Comparison of ENCODE assay signal across 8 cellular contexts in the genomic region with DNA sequence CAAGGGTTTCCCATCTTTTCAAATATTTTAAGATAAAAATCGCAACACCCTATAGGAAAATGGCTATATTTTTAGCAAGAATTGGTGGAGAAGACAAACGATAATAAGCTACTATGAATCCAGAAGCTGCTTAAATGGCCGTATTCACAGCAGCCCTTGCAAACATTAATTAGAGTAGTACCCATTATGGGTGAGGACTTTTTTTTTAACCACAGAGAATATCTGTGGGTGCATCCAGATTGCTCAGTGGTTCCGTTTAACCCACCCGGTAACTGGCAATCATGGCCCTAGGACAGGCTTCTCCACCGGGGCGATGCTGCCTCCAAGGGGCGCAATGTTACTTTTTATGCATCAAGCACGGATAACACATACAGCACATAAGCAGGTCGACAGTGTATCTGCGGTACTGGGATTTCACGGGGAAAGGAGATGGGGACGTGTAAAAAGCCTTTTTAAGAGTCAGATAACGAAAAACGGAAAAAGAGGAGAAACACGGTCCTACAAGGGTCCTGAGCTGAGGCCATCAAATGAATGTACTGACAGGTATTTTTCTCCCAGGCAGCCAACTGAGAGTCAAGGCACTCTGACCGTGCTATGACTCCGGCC. TPM values are rescaled to one million over a fixed set of nuclear protein-coding genes. Genes with fewer than 3 reads are reported as not detected.
DNase-seq lines count a peak whose midpoint lies in the region; ATAC-seq and TF ChIP-seq lines count a peak whose summit lies in the region.

No MANE protein-coding gene starts in this region.

- H3K36me3 Mint-ChIP-seq in CD8-positive, alpha-beta memory T cell: no peaks in the 10 kb centered on the region
- peaks cover 2% of the 10 kb centered on the region for H3K36me3 Mint-ChIP-seq in T-helper 1 cell treated with Interleukin-12 subunit alpha and Interleukin-12 subunit beta and Interleukin-4 antibody, amounts not matched to agents 30 μg/mL and 1 μg/mL, for 36 hours (ENCODE audit: low read depth)

- peak overlapping the region in 3 of 8 donors; percentile 40 to 48 (median 44) for H3K27ac Mint-ChIP-seq in CD8-positive, alpha-beta memory T cell
- H3K27ac Mint-ChIP-seq in T-helper 1 cell treated with Interleukin-12 subunit alpha and Interleukin-12 subunit beta and Interleukin-4 antibody, amounts not matched to agents 30 μg/mL and 1 μg/mL, for 36 hours: no peak overlapping the region

- POLR2A ChIA-PET in CD8-positive, alpha-beta memory T cell (lab: Charles Lee): no interaction called here
- POLR2A ChIA-PET in HEK293T (lab: Yijun Ruan, JAX): interaction anchor here (0.9 to 1.4 kb wide), 2 partner anchors 80 to 92 kb away, joined by 3 to 5 read pairs; no protein-coding TSS in a partner anchor

- no peak overlapping the region for H3K9ac ChIP-seq in endocrine pancreas (ENCODE audit: control insufficient read depth, insufficient read depth, low read length)

- peak overlapping the region; percentile 78 to 87 (median 83) for H3K4me3 Mint-ChIP-seq in CD8-positive, alpha-beta memory T cell
- H3K4me3 Mint-ChIP-seq in T-helper 1 cell treated with Interleukin-12 subunit alpha and Interleukin-12 subunit beta and Interleukin-4 antibody, amounts not matched to agents 30 μg/mL and 1 μg/mL, for 36 hours: peak overlapping the region; percentile 82

- H3K36me3 ChIP-seq in CD8-positive, alpha-beta memory T cell (ENCODE audit: insufficient read depth, low read length): no peaks in the 10 kb centered on the region
- H3K36me3 ChIP-seq in endocrine pancreas (ENCODE audit: control insufficient read depth, insufficient read depth, low read length) (no peaks in the 10 kb centered on the region), muscle layer of duodenum (ENCODE audit: control insufficient read depth in 1 of 2, insufficient read depth in 2 of 2, low read length in 2 of 2) (no peaks in the 10 kb centered on the region), vagina (no peaks in the 10 kb centered on the region)

- no peak for TF ChIP-seq POLR2A in vagina (IDR thresholded peaks at IDR 0.05)

- DNase-seq in CD8-positive, alpha-beta memory T cell: no peak
- DNase-seq in HEK293T (ENCODE audit: extremely low spot score): peak; percentile 42
- no peak for DNase-seq in vagina (ENCODE audit: extremely low spot score in 2 of 2)
- no peak for DNase-seq in NCI-H2107 (lab: John Stamatoyannopoulos, UW)

- peaks cover 19% of the 10 kb centered on the region for H3K4me1 ChIP-seq in CD8-positive, alpha-beta memory T cell (ENCODE audit: insufficient read depth, low read length)
- H3K4me1 ChIP-seq in endocrine pancreas (ENCODE audit: control insufficient read depth, insufficient read depth, low read length) (peaks cover 7% of the 10 kb centered on the region), muscle layer of duodenum (ENCODE audit: control insufficient read depth in 1 of 2, insufficient read depth in 2 of 2, low read length in 2 of 2) (peaks cover 13 to 22% of the 10 kb centered on the region in 2 donors), vagina (peaks cover 17% of the 10 kb centered on the region)

- H3K4me1 Mint-ChIP-seq in CD8-positive, alpha-beta memory T cell: peaks cover 17 to 29% (median 27%) of the 10 kb centered on the region in 3 donors
- H3K4me1 Mint-ChIP-seq in T-helper 1 cell treated with Interleukin-12 subunit alpha and Interleukin-12 subunit beta and Interleukin-4 antibody, amounts not matched to agents 30 μg/mL and 1 μg/mL, for 36 hours (ENCODE audit: low read depth): peaks cover 15% of the 10 kb centered on the region

- CTCF ChIA-PET in CD8-positive, alpha-beta memory T cell (lab: Charles Lee): interaction anchor here (0.6 to 2.5 kb wide), 8 partner anchors 8 to 80 kb away, joined by 3 to 21 read pairs (median 3); no protein-coding TSS in a partner anchor
- CTCF ChIA-PET in HEK293T (lab: Yijun Ruan, JAX): interaction anchor here (0.6 to 7.2 kb wide), 8 partner anchors 11 to 417 kb away, joined by 3 to 132 read pairs (median 4); no protein-coding TSS in a partner anchor

- no peak for TF ChIP-seq CTCF in vagina (IDR thresholded peaks at IDR 0.05)

- H3K27me3 ChIP-seq in CD8-positive, alpha-beta memory T cell (ENCODE audit: insufficient read depth, low read length, poor library complexity, severe bottlenecking): peaks cover 23% of the 10 kb centered on the region
- H3K27me3 ChIP-seq in endocrine pancreas (ENCODE audit: control insufficient read depth, insufficient read depth, low read length) (no peaks in the 10 kb centered on the region), muscle layer of duodenum (ENCODE audit: low read depth, low read length) (peaks cover 14% of the 10 kb centered on the region), vagina (no peaks in the 10 kb centered on the region)

- peak overlapping the region; percentile 8 for H3K4me3 ChIP-seq in CD8-positive, alpha-beta memory T cell (ENCODE audit: low read length)
- peak overlapping the region; percentile 72 for H3K4me3 ChIP-seq in endocrine pancreas (ENCODE audit: control insufficient read depth, insufficient read depth, low read length)
- H3K4me3 ChIP-seq in muscle layer of duodenum (ENCODE audit: low read depth in 1 of 2, low read length in 2 of 2): peak overlapping the region; percentile 61 to 69
- H3K4me3 ChIP-seq in vagina: peak overlapping the region; percentile 54 to 60

- no peak for ATAC-seq in GM21576 (IDR thresholded peaks at IDR 0.05; ENCODE audit: unreplicated experiment)

- H3K9me3 Mint-ChIP-seq in CD8-positive, alpha-beta memory T cell: no peaks in the 10 kb centered on the region
- H3K9me3 Mint-ChIP-seq in T-helper 1 cell treated with Interleukin-12 subunit alpha and Interleukin-12 subunit beta and Interleukin-4 antibody, amounts not matched to agents 30 μg/mL and 1 μg/mL, for 36 hours: no peaks in the 10 kb centered on the region

- no peaks in the 10 kb centered on the region for H3K9me3 ChIP-seq in CD8-positive, alpha-beta memory T cell (ENCODE audit: low read length)
- H3K9me3 ChIP-seq in endocrine pancreas (ENCODE audit: control insufficient read depth, low read length) (no peaks in the 10 kb centered on the region), muscle layer of duodenum (ENCODE audit: control insufficient read depth in 1 of 2, low read length in 2 of 2) (no peaks in the 10 kb centered on the region), vagina (no peaks in the 10 kb centered on the region)

- H3K27ac ChIP-seq in CD8-positive, alpha-beta memory T cell (ENCODE audit: low read depth, low read length): no peak overlapping the region
- H3K27ac ChIP-seq in muscle layer of duodenum (ENCODE audit: low read length): no peak overlapping the region
- no peak overlapping the region for H3K27ac ChIP-seq in vagina

- peaks cover 53 to 76% of the 10 kb centered on the region in 2 donors for H3K27me3 Mint-ChIP-seq in CD8-positive, alpha-beta memory T cell
- peaks cover 69% of the 10 kb centered on the region for H3K27me3 Mint-ChIP-seq in T-helper 1 cell treated with Interleukin-12 subunit alpha and Interleukin-12 subunit beta and Interleukin-4 antibody, amounts not matched to agents 30 μg/mL and 1 μg/mL, for 36 hours (ENCODE audit: low read depth)

- intact Hi-C loops in vagina (cut with DNase I): no loop called here

TF ChIP-seq in HEK293T, 16 proteins besides CTCF, POLR2A, EP300 and RAD21:
- TF ChIP-seq ZNF384 (IDR thresholded peaks at IDR 0.05) (no peak), FOXM1 (IDR thresholded peaks at IDR 0.05; ENCODE audit: borderline replicate concordance) (no peak; the same call in 1 of the 2 replicates), NFRKB (IDR thresholded peaks at IDR 0.05) (no peak), TARDBP (IDR thresholded peaks at IDR 0.05) (no peak), SUZ12 (IDR thresholded peaks at IDR 0.05) (no peak), ARNT (IDR thresholded peaks at IDR 0.05) (no peak), HDGF (IDR thresholded peaks at IDR 0.05; ENCODE audit: borderline replicate concordance) (no peak), FOXK2 (IDR thresholded peaks at IDR 0.05) (no peak)
- TF ChIP-seq, protein P1, sequence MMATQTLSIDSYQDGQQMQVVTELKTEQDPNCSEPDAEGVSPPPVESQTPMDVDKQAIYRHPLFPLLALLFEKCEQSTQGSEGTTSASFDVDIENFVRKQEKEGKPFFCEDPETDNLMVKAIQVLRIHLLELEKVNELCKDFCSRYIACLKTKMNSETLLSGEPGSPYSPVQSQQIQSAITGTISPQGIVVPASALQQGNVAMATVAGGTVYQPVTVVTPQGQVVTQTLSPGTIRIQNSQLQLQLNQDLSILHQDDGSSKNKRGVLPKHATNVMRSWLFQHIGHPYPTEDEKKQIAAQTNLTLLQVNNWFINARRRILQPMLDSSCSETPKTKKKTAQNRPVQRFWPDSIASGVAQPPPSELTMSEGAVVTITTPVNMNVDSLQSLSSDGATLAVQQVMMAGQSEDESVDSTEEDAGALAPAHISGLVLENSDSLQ (IDR thresholded peaks at IDR 0.05): no peak

RNA-seq across cellular contexts. Expression of gene TMEM266, which starts 1.0 kb away (rescaled TPM):
- total RNA-seq in CD8-positive, alpha-beta memory T cell: under 1 TPM; 0.11 TPM
- polyA plus RNA-seq in CD8-positive, alpha-beta memory T cell: not detected
- not detected for total RNA-seq in vagina

RNA-seq across cellular contexts. Expression of gene NRG4, which starts 46.6 kb away (rescaled TPM):
- not detected for total RNA-seq in CD8-positive, alpha-beta memory T cell
- polyA plus RNA-seq in CD8-positive, alpha-beta memory T cell: not detected
- not detected for total RNA-seq in vagina

Comparison
In these comparisons a context has a peak if more than half of its experiments do, and no peak if none do; other contexts are left out.
1. H3K4me3 ChIP-seq: peak in every context shown above with its lines; median percentile 72 in endocrine pancreas; 65 in muscle layer of duodenum; 57 in vagina; 8 in CD8-positive, alpha-beta memory T cell.